In the genomic region with DNA sequence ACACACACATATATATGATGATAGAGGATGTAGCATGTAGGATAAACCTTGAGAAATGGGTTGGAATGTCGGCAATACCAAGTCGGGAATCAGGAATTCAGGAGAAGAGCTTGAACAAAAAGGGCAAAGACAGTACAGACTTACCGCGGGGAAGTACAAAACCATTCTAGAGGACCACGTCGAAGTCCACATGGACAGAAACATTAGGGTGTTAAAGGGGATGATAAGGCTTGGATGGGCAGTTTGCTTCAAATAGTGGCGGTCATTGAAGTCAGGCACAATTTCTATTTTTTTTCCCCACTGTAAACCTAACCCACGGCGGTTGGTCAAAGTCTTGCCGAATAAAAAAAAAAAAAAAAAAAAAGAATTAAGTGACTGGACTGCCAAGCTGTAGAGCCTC, we compare ENCODE assay signal across 1 cellular context.
TF ChIP-seq lines count a peak whose summit lies in the region.

No MANE protein-coding gene starts in this region.

TF ChIP-seq in GM23338, 12 proteins besides CTCF, POLR2A, EP300 and RAD21 (continued from another document):
- TF ChIP-seq, protein P1, sequence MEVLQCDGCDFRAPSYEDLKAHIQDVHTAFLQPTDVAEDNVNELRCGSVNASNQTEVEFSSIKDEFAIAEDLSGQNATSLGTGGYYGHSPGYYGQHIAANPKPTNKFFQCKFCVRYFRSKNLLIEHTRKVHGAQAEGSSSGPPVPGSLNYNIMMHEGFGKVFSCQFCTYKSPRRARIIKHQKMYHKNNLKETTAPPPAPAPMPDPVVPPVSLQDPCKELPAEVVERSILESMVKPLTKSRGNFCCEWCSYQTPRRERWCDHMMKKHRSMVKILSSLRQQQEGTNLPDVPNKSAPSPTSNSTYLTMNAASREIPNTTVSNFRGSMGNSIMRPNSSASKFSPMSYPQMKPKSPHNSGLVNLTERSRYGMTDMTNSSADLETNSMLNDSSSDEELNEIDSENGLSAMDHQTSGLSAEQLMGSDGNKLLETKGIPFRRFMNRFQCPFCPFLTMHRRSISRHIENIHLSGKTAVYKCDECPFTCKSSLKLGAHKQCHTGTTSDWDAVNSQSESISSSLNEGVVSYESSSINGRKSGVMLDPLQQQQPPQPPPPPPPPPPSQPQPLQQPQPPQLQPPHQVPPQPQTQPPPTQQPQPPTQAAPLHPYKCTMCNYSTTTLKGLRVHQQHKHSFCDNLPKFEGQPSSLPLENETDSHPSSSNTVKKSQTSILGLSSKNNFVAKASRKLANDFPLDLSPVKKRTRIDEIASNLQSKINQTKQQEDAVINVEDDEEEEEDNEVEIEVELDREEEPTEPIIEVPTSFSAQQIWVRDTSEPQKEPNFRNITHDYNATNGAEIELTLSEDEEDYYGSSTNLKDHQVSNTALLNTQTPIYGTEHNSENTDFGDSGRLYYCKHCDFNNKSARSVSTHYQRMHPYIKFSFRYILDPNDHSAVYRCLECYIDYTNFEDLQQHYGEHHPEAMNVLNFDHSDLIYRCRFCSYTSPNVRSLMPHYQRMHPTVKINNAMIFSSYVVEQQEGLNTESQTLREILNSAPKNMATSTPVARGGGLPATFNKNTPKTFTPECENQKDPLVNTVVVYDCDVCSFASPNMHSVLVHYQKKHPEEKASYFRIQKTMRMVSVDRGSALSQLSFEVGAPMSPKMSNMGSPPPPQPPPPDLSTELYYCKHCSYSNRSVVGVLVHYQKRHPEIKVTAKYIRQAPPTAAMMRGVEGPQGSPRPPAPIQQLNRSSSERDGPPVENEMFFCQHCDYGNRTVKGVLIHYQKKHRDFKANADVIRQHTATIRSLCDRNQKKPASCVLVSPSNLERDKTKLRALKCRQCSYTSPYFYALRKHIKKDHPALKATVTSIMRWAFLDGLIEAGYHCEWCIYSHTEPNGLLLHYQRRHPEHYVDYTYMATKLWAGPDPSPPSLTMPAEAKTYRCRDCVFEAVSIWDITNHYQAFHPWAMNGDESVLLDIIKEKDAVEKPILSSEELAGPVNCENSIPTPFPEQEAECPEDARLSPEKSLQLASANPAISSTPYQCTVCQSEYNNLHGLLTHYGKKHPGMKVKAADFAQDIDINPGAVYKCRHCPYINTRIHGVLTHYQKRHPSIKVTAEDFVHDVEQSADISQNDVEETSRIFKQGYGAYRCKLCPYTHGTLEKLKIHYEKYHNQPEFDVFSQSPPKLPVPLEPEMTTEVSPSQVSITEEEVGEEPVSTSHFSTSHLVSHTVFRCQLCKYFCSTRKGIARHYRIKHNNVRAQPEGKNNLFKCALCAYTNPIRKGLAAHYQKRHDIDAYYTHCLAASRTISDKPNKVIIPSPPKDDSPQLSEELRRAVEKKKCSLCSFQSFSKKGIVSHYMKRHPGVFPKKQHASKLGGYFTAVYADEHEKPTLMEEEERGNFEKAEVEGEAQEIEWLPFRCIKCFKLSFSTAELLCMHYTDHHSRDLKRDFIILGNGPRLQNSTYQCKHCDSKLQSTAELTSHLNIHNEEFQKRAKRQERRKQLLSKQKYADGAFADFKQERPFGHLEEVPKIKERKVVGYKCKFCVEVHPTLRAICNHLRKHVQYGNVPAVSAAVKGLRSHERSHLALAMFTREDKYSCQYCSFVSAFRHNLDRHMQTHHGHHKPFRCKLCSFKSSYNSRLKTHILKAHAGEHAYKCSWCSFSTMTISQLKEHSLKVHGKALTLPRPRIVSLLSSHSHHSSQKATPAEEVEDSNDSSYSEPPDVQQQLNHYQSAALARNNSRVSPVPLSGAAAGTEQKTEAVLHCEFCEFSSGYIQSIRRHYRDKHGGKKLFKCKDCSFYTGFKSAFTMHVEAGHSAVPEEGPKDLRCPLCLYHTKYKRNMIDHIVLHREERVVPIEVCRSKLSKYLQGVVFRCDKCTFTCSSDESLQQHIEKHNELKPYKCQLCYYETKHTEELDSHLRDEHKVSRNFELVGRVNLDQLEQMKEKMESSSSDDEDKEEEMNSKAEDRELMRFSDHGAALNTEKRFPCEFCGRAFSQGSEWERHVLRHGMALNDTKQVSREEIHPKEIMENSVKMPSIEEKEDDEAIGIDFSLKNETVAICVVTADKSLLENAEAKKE (CRISPR knock-in tag; IDR thresholded peaks at IDR 0.05), result no peak
- TF ChIP-seq POLR2AphosphoS5 (IDR thresholded peaks at IDR 0.05; ENCODE audit: low read depth), result no peak
